ENCODE assay signal across 38 cellular contexts in genomic region chr5:123628860-123629544, GRCh38.
"Had no signal": no experiment of that assay in that cellular context is flagged by ENCODE, and none has a peak within 500 bp of the region (broad histone marks: within the 10 kb centered on the region; RNA-seq: fewer than 3 reads in every experiment).

No MANE protein-coding gene starts in this region.

- H3K4me1 ChIP-seq: breast epithelium, SJSA1 had no signal

- H3K4me3 Mint-ChIP-seq: activated CD4-positive, alpha-beta memory T cell treated with anti-CD3 and anti-CD28 coated beads, Interleukin-2, amount 10 ng/mL, durations not matched to agents 7 days and 5 days; activated CD8-positive, alpha-beta memory T cell treated with anti-CD3 and anti-CD28 coated beads, Interleukin-2, amount 10 ng/mL, durations not matched to agents 7 days and 5 days; activated naive CD4-positive, alpha-beta T cell treated with anti-CD3 and anti-CD28 coated beads, Interleukin-2, amount 50 U/mL, for 24 hours; activated naive CD8-positive, alpha-beta T cell treated with anti-CD3 and anti-CD28 coated beads, Interleukin-2, amount 10 ng/mL, durations not matched to agents 7 days and 5 days had no signal

- H3K27me3 Mint-ChIP-seq: activated CD8-positive, alpha-beta memory T cell treated with anti-CD3 and anti-CD28 coated beads, Interleukin-2, amount 10 ng/mL, durations not matched to agents 7 days and 5 days had no signal

- FAIRE-seq: astrocyte had no signal

- H3K36me3 ChIP-seq: breast epithelium, MG63, SJSA1, WERI-Rb-1 had no signal

- DNase-seq: activated CD4-positive, alpha-beta memory T cell treated with anti-CD3 and anti-CD28 coated beads, Interleukin-2, amount 10 ng/mL, durations not matched to agents 7 days and 5 days; activated CD4-positive, alpha-beta T cell treated with anti-CD3 and anti-CD28 coated beads for 1 hour; activated CD4-positive, alpha-beta T cell treated with anti-CD3 and anti-CD28 coated beads for 48 hours; activated CD4-positive, CD25-positive, alpha-beta regulatory T cell; activated CD8-positive, alpha-beta memory T cell treated with anti-CD3 and anti-CD28 coated beads for 24 hours; activated CD8-positive, alpha-beta memory T cell treated with anti-CD3 and anti-CD28 coated beads, Interleukin-2, amount 10 ng/mL, durations not matched to agents 7 days and 5 days; activated CD8-positive, alpha-beta memory T cell treated with anti-CD3 and anti-CD28 coated beads, Interleukin-2, amount 50 U/mL, for 48 hours; activated gamma-delta T cell; activated naive CD4-positive, alpha-beta T cell treated with Interleukin-2 at 50 U/mL for 16 hours; activated naive CD8-positive, alpha-beta T cell treated with anti-CD3 and anti-CD28 coated beads, Interleukin-2, amount 10 ng/mL, durations not matched to agents 7 days and 5 days; amygdala; body of pancreas; caudate nucleus; cerebellar nuclear complex; Kasumi-1; KG1; MG63; NCI-H1048; NCI-H1105 treated with DMSO at 0.1 percent for 48 hours; NCI-H1436; NCI-H1694; NCI-H1930; NCI-H2081 treated with DMSO at 0.1 percent for 48 hours; NCI-H226; NCI-H446 treated with DMSO at 0.1 percent for 48 hours; NCI-H524 treated with DMSO at 0.1 percent for 48 hours; SHP77 treated with DMSO at 0.1 percent for 48 hours; SW 1271; T-helper 1 cell; T-helper 2 cell; T-helper 9 cell; WERI-Rb-1 had no signal

- ATAC-seq: activated CD8-positive, alpha-beta memory T cell treated with anti-CD3 and anti-CD28 coated beads, Interleukin-2, amount 10 ng/mL, durations not matched to agents 7 days and 5 days; body of pancreas; Panc1 had no signal

- H3K27ac ChIP-seq: body of pancreas, breast epithelium, SJSA1, WERI-Rb-1 had no signal

- H3K4me1 Mint-ChIP-seq: activated CD4-positive, alpha-beta memory T cell treated with anti-CD3 and anti-CD28 coated beads, Interleukin-2, amount 10 ng/mL, durations not matched to agents 7 days and 5 days; activated CD8-positive, alpha-beta memory T cell treated with anti-CD3 and anti-CD28 coated beads, Interleukin-2, amount 10 ng/mL, durations not matched to agents 7 days and 5 days; activated naive CD4-positive, alpha-beta T cell treated with anti-CD3 and anti-CD28 coated beads, Interleukin-2, amount 50 U/mL, for 24 hours; activated naive CD8-positive, alpha-beta T cell treated with anti-CD3 and anti-CD28 coated beads, Interleukin-2, amount 10 ng/mL, durations not matched to agents 7 days and 5 days had no signal

- H3K27ac Mint-ChIP-seq: activated CD4-positive, alpha-beta memory T cell treated with anti-CD3 and anti-CD28 coated beads, Interleukin-2, amount 10 ng/mL, durations not matched to agents 7 days and 5 days; activated CD8-positive, alpha-beta memory T cell treated with anti-CD3 and anti-CD28 coated beads, Interleukin-2, amount 10 ng/mL, durations not matched to agents 7 days and 5 days; activated naive CD4-positive, alpha-beta T cell treated with anti-CD3 and anti-CD28 coated beads, Interleukin-2, amount 50 U/mL, for 24 hours; activated naive CD8-positive, alpha-beta T cell treated with anti-CD3 and anti-CD28 coated beads, Interleukin-2, amount 10 ng/mL, durations not matched to agents 7 days and 5 days; activated T-helper 2 cell treated with anti-CD3 and anti-CD28 coated beads, Interferon-gamma antibody, Interleukin-2, Interleukin-4, amounts not matched to agents 10 μg/mL and 5 μg/mL and 100 μg/mL, durations not matched to agents 14 hours and 24 hours and 36 hours had no signal

- H3K4me3 ChIP-seq: body of pancreas, breast epithelium, MG63, SJSA1 had no signal

- H3K27me3 ChIP-seq: body of pancreas, breast epithelium, MG63, SJSA1 had no signal
